1 cellular context compared by ENCODE assay signal in the genomic region with DNA sequence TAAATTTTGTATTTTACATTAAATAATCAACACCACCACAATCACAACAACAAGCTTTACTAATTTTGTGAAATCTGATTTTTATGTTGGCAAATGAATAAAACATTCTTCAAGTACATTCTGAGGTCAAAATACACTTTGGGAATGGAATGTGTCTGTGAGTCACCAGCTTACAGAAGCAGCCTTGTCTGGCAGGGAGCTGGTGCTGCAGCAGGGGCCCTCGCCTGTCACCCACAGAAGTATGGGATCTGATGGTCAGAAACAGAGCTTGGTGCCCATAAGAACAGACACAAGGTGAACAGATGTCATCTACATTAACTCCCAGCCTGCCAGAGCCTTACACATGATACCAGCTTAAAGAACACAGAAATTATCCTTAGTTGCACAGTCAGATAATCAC.
TF ChIP-seq lines count a peak whose summit lies in the region.

No MANE protein-coding gene starts in this region.

TF ChIP-seq in IMR-90, 13 proteins besides CTCF, POLR2A, EP300 and RAD21:
- TF ChIP-seq, protein P1, sequence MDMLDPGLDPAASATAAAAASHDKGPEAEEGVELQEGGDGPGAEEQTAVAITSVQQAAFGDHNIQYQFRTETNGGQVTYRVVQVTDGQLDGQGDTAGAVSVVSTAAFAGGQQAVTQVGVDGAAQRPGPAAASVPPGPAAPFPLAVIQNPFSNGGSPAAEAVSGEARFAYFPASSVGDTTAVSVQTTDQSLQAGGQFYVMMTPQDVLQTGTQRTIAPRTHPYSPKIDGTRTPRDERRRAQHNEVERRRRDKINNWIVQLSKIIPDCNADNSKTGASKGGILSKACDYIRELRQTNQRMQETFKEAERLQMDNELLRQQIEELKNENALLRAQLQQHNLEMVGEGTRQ (IDR thresholded peaks at IDR 0.05; ENCODE audit: low read depth, low read length): no peak
- peak; percentile 17; the same call in 1 of the 2 replicates for TF ChIP-seq FOS (IDR thresholded peaks at IDR 0.05; ENCODE audit: low read depth, low read length)
- TF ChIP-seq, protein P2, sequence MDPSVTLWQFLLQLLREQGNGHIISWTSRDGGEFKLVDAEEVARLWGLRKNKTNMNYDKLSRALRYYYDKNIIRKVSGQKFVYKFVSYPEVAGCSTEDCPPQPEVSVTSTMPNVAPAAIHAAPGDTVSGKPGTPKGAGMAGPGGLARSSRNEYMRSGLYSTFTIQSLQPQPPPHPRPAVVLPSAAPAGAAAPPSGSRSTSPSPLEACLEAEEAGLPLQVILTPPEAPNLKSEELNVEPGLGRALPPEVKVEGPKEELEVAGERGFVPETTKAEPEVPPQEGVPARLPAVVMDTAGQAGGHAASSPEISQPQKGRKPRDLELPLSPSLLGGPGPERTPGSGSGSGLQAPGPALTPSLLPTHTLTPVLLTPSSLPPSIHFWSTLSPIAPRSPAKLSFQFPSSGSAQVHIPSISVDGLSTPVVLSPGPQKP (IDR thresholded peaks at IDR 0.05; ENCODE audit: borderline replicate concordance, low read depth, low read length): no peak
